Comparison of ENCODE assay signal across 9 cellular contexts in genomic region chr12:57783466-57783801, GRCh38. TPM values are rescaled to one million over a fixed set of nuclear protein-coding genes. Genes with fewer than 3 reads are reported as not detected.
A peak's percentile ranks its signal among the peaks of the same experiment; 100 is the strongest.
DNase-seq lines count a peak whose midpoint lies in the region; ATAC-seq and TF ChIP-seq lines count a peak whose summit lies in the region.
"Had no signal": no experiment of that assay in that cellular context is flagged by ENCODE, and none has a peak within 500 bp of the region (broad histone marks: within the 10 kb centered on the region; RNA-seq: fewer than 3 reads in every experiment).

No MANE protein-coding gene starts in this region.

- intact Hi-C loops in left ventricle myocardium inferior (cut with micrococcal nuclease) (no loop called here), left cardiac atrium (cut with DNase I) (no loop called here), breast epithelium (cut with DNase I; ENCODE audit: low total_unique reads) (loop anchor here (5.0 kb wide), 1 partner anchor 39 kb away; no protein-coding TSS in a partner anchor), vagina (cut with DNase I) (loop anchor here (2.0 kb wide), 1 partner anchor 59 kb away; no protein-coding TSS in a partner anchor)

- H3K4me3 ChIP-seq in left ventricle myocardium inferior (peak overlapping the region; percentile 96), breast epithelium (peak overlapping the region; percentile 74 to 87 (median 86)), mononuclear cell (ENCODE audit: low read length) (peak overlapping the region; percentile 83), vagina (peak overlapping the region; percentile 83 to 87)

- H3K4me1 ChIP-seq in left ventricle myocardium inferior (peaks cover 21% of the 10 kb centered on the region), breast epithelium (no peaks in the 10 kb centered on the region), mononuclear cell (ENCODE audit: insufficient read depth, low read length) (peaks cover 39% of the 10 kb centered on the region), vagina (peaks cover 21% of the 10 kb centered on the region)

- H3K9me3 ChIP-seq in left ventricle myocardium inferior (replicated peaks) (no peaks in the 10 kb centered on the region), breast epithelium (no peaks in the 10 kb centered on the region), mononuclear cell (ENCODE audit: low read depth, low read length) (no peaks in the 10 kb centered on the region), vagina (no peaks in the 10 kb centered on the region)

- H3K36me3 ChIP-seq in left ventricle myocardium inferior = peaks cover 39% of the 10 kb centered on the region
- H3K36me3 ChIP-seq in breast epithelium = no peaks in the 10 kb centered on the region
- peaks cover 0 to 29% of the 10 kb centered on the region in 2 donors for H3K36me3 ChIP-seq in vagina

- TF ChIP-seq POLR2A in breast epithelium (IDR thresholded peaks at IDR 0.05) (no peak), vagina (IDR thresholded peaks at IDR 0.05) (no peak)

- TF ChIP-seq CTCF in left ventricle myocardium inferior (IDR thresholded peaks at IDR 0.05; ENCODE audit: borderline replicate concordance) = no peak
- TF ChIP-seq CTCF in breast epithelium (IDR thresholded peaks at IDR 0.05) = no peak
- TF ChIP-seq CTCF in vagina (IDR thresholded peaks at IDR 0.05) = no peak

- DNase-seq in left ventricle myocardium inferior (no peak), left cardiac atrium (no peak), breast epithelium (ENCODE audit: low spot score in 2 of 2) (no peak), vagina (ENCODE audit: extremely low spot score in 2 of 2) (no peak), DMS53 (lab: John Stamatoyannopoulos, UW) (no peak)
- DNase-seq: GF-D8 had no signal

- H3K27ac ChIP-seq in left ventricle myocardium inferior (replicated peaks) = no peak overlapping the region
- H3K27ac ChIP-seq in breast epithelium = peak overlapping the region in 1 of 2 donors; percentile 82
- no peak overlapping the region for H3K27ac ChIP-seq in vagina

- no peaks in the 10 kb centered on the region for H3K27me3 ChIP-seq in left ventricle myocardium inferior (ENCODE audit: low read depth)
- no peaks in the 10 kb centered on the region for H3K27me3 ChIP-seq in breast epithelium
- H3K27me3 ChIP-seq in mononuclear cell (ENCODE audit: insufficient read depth, low read length) = no peaks in the 10 kb centered on the region
- no peaks in the 10 kb centered on the region for H3K27me3 ChIP-seq in vagina

- ATAC-seq in left cardiac atrium = no peak
- no peak for ATAC-seq in HG03139 (IDR thresholded peaks at IDR 0.05; ENCODE audit: unreplicated experiment)
- no peak for ATAC-seq in GM21390 (IDR thresholded peaks at IDR 0.05; ENCODE audit: unreplicated experiment)

RNA-seq across cellular contexts. Expression of gene TSFM, which starts 0.8 kb away (rescaled TPM):
- 53.7 TPM for total RNA-seq in left ventricle myocardium inferior
- total RNA-seq in left cardiac atrium = 10 to 100 TPM; 29.2 to 38.1 TPM
- total RNA-seq in breast epithelium = 10 to 100 TPM; 17.9 to 30.8 (median 27.2) TPM
- 17.2 TPM for total RNA-seq in mononuclear cell
- 17.9 TPM for total RNA-seq in vagina

RNA-seq across cellular contexts. Expression of gene EEF1AKMT3, which starts 11.0 kb away (rescaled TPM):
- total RNA-seq in left ventricle myocardium inferior (0.99 TPM), left cardiac atrium (1 to 10 TPM; 2.9 to 3.3 TPM), breast epithelium (10 to 100 TPM; 15.7 to 18.1 (median 16.5) TPM), mononuclear cell (1.7 TPM), vagina (9.3 TPM)

RNA-seq across cellular contexts. Expression of gene METTL1, which starts 11.5 kb away (rescaled TPM):
- 6.8 TPM for total RNA-seq in left ventricle myocardium inferior
- total RNA-seq in left cardiac atrium = 10 to 100 TPM in 1 of 2 donors, 1 to 10 TPM in 1; 7.2 to 16.0 TPM
- total RNA-seq in breast epithelium = 10 to 100 TPM in 1 of 3 donors, 1 to 10 TPM in 2; 4.8 to 12.6 (median 8.2) TPM
- total RNA-seq in mononuclear cell = 2.3 TPM
- total RNA-seq in vagina = 10.8 TPM

RNA-seq across cellular contexts. Expression of gene CYP27B1, which starts 16.6 kb away (rescaled TPM):
- total RNA-seq in left ventricle myocardium inferior = not detected
- 1 to 10 TPM in 1 of 2 donors, under 1 TPM in 1; 0.44 to 1.5 TPM for total RNA-seq in left cardiac atrium
- total RNA-seq in breast epithelium = 1 to 10 TPM in 1 of 3 donors, under 1 TPM in 2; 0.33 to 2.2 (median 0.48) TPM
- total RNA-seq in mononuclear cell = 1.3 TPM
- total RNA-seq in vagina = 1.7 TPM

RNA-seq across cellular contexts. Expression of gene MARCHF9, which starts 28.5 kb away (rescaled TPM):
- total RNA-seq in left ventricle myocardium inferior (13.8 TPM), left cardiac atrium (10 to 100 TPM; 11.7 to 15.0 TPM), breast epithelium (1 to 10 TPM; 6.9 to 9.8 (median 7.5) TPM), mononuclear cell (13.9 TPM), vagina (8.3 TPM)

Comparison
In these comparisons a context has a peak if more than half of its experiments do, and no peak if none do; other contexts are left out.
1. intact Hi-C loops: an anchor here in breast epithelium (5.0 kb wide) and vagina (2.0 kb wide); none called in left ventricle myocardium inferior and left cardiac atrium.